ENCODE assay signal across 2 cellular contexts in genomic region chr9:35584681-35585080, GRCh38. TPM values are rescaled to one million over a fixed set of nuclear protein-coding genes. Genes with fewer than 3 reads are reported as not detected.
"Had no signal": no experiment of that assay in that cellular context is flagged by ENCODE, and none has a peak within 500 bp of the region (broad histone marks: within the 10 kb centered on the region; RNA-seq: fewer than 3 reads in every experiment).

No MANE protein-coding gene starts in this region.

RNA-seq across cellular contexts. Expression of gene CD72, which starts 33.5 kb away (rescaled TPM):
- total RNA-seq: SJCRH30, SJSA1 had no signal
